ENCODE assay signal across 31 cellular contexts in the genomic region with DNA sequence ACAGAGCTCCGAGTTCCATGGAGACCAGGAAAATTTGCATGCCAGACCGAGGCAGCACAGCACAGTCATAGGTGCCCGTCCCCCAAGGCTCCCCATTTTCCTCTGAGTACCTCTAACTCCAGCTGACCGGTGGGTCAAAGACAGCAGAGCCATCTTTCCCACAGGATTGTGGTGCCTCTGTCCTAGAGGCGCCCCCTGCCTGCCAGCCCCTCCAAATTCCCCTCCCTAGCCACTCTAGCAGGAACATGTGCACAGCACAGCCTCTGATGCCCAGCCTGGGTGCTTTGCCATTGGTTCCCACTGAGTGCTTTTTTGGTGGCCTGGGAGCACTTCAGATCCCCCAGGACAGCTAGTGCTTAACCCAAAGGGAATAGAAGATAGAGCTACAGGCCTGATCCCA.
"Had no signal": no experiment of that assay in that cellular context is flagged by ENCODE, and none has a peak within 500 bp of the region (broad histone marks: within the 10 kb centered on the region; RNA-seq: fewer than 3 reads in every experiment).

No MANE protein-coding gene starts in this region.

- H3K27ac Mint-ChIP-seq: activated B cell treated with CpG ODN at 0.5 μM for 24 hours; activated CD4-positive, alpha-beta memory T cell treated with anti-CD3 and anti-CD28 coated beads for 36 hours; activated naive CD4-positive, alpha-beta T cell treated with anti-CD3 and anti-CD28 coated beads, Interleukin-2, amount 10 ng/mL, durations not matched to agents 7 days and 5 days; activated naive CD8-positive, alpha-beta T cell; activated naive CD8-positive, alpha-beta T cell treated with anti-CD3 and anti-CD28 coated beads, Interleukin-2, amount 50 U/mL, for 24 hours; activated T-helper 1 cell treated with anti-CD3 and anti-CD28 coated beads, Interleukin-12 subunit alpha, Interleukin-12 subunit beta, Interleukin-2, Interleukin-4 antibody, amounts not matched to agents 30 ng/mL and 10 ng/mL and 1 ng/mL, durations not matched to agents 14 hours and 24 hours and 36 hours; T-helper 2 cell treated with Interferon-gamma antibody and Interleukin-4, amounts not matched to agents 5 μg/mL and 100 μg/mL, for 36 hours had no signal

- H3K36me3 Mint-ChIP-seq: activated CD4-positive, alpha-beta memory T cell treated with anti-CD3 and anti-CD28 coated beads for 36 hours; activated naive CD4-positive, alpha-beta T cell treated with anti-CD3 and anti-CD28 coated beads, Interleukin-2, amount 10 ng/mL, durations not matched to agents 7 days and 5 days; activated naive CD8-positive, alpha-beta T cell; brain had no signal

- H3K4me1 Mint-ChIP-seq: activated B cell treated with CpG ODN at 0.5 μM for 24 hours; activated naive CD4-positive, alpha-beta T cell treated with anti-CD3 and anti-CD28 coated beads, Interleukin-2, amount 10 ng/mL, durations not matched to agents 7 days and 5 days; activated naive CD8-positive, alpha-beta T cell treated with anti-CD3 and anti-CD28 coated beads, Interleukin-2, amount 50 U/mL, for 24 hours; brain had no signal

- H3K36me3 ChIP-seq: Peyer's patch had no signal

- H3K27me3 ChIP-seq: Peyer's patch had no signal

- H3K4me1 ChIP-seq: Peyer's patch had no signal

- H3K4me3 Mint-ChIP-seq: activated B cell treated with CpG ODN at 0.5 μM for 24 hours; activated CD4-positive, alpha-beta memory T cell treated with anti-CD3 and anti-CD28 coated beads for 36 hours; activated naive CD4-positive, alpha-beta T cell treated with anti-CD3 and anti-CD28 coated beads, Interleukin-2, amount 10 ng/mL, durations not matched to agents 7 days and 5 days; activated naive CD8-positive, alpha-beta T cell; activated naive CD8-positive, alpha-beta T cell treated with anti-CD3 and anti-CD28 coated beads, Interleukin-2, amount 50 U/mL, for 24 hours; activated T-cell treated with anti-CD3 and anti-CD28 coated beads, Interleukin-2, amount 50 U/mL, for 4 hours; activated T-helper 1 cell treated with anti-CD3 and anti-CD28 coated beads, Interleukin-12 subunit alpha, Interleukin-12 subunit beta, Interleukin-2, Interleukin-4 antibody, amounts not matched to agents 30 ng/mL and 10 ng/mL and 1 ng/mL, durations not matched to agents 14 hours and 24 hours and 36 hours; brain; T-helper 2 cell treated with Interferon-gamma antibody and Interleukin-4, amounts not matched to agents 5 μg/mL and 100 μg/mL, for 36 hours had no signal

- H3K27ac ChIP-seq: Peyer's patch, RWPE1, SK-N-MC had no signal

- H3K27me3 Mint-ChIP-seq: activated B cell treated with CpG ODN at 0.5 μM for 24 hours; activated CD4-positive, alpha-beta memory T cell treated with anti-CD3 and anti-CD28 coated beads for 36 hours; activated naive CD4-positive, alpha-beta T cell treated with anti-CD3 and anti-CD28 coated beads, Interleukin-2, amount 10 ng/mL, durations not matched to agents 7 days and 5 days; activated naive CD8-positive, alpha-beta T cell; activated naive CD8-positive, alpha-beta T cell treated with anti-CD3 and anti-CD28 coated beads, Interleukin-2, amount 50 U/mL, for 24 hours had no signal

- DNase-seq: activated B cell treated with CpG ODN at 0.5 μM for 24 hours; activated CD4-positive, alpha-beta memory T cell treated with anti-CD3 and anti-CD28 coated beads for 36 hours; activated CD4-positive, alpha-beta T cell treated with anti-CD3 and anti-CD28 coated beads for 4 hours; activated CD4-positive, alpha-beta T cell treated with anti-CD3 and anti-CD28 coated beads, Interleukin-2, amount 50 U/mL, for 1 hour; activated CD4-positive, CD25-positive, alpha-beta regulatory T cell treated with anti-CD3 and anti-CD28 coated beads, Interleukin-2, amount 50 U/mL, for 72 hours; activated CD8-positive, alpha-beta memory T cell treated with anti-CD3 and anti-CD28 coated beads, Interleukin-2, amount 50 U/mL, for 4 hours; activated effector memory CD4-positive, alpha-beta T cell treated with Interleukin-2 at 50 U/mL for 16 hours; activated naive CD4-positive, alpha-beta T cell treated with anti-CD3 and anti-CD28 coated beads, Interleukin-2, amount 10 ng/mL, durations not matched to agents 7 days and 5 days; activated naive CD8-positive, alpha-beta T cell treated with anti-CD3 and anti-CD28 coated beads, Interleukin-2, amount 50 U/mL, for 24 hours; activated T-cell treated with anti-CD3 and anti-CD28 coated beads for 4 hours; activated T-cell treated with anti-CD3 and anti-CD28 coated beads, Interleukin-2, amount 50 U/mL, for 4 hours; anterior cingulate cortex; caudate nucleus; NCI-H1048; NCI-H1105 treated with DMSO at 0.1 percent for 48 hours; NCI-H1436; NCI-H1694; NCI-H1930; NCI-H2081 treated with DMSO at 0.1 percent for 48 hours; NCI-H226; NCI-H446 treated with DMSO at 0.1 percent for 48 hours; NCI-H69; NK-92 treated with Interleukin-12 subunit alpha and Interleukin-12 subunit beta, amount 100 ng/mL, for 24 hours; PC-3; Peyer's patch had no signal

- H3K9me3 ChIP-seq: Peyer's patch had no signal

- H3K9me3 Mint-ChIP-seq: activated CD4-positive, alpha-beta memory T cell treated with anti-CD3 and anti-CD28 coated beads for 36 hours; activated naive CD8-positive, alpha-beta T cell treated with anti-CD3 and anti-CD28 coated beads, Interleukin-2, amount 50 U/mL, for 24 hours had no signal

- H3K4me3 ChIP-seq: Peyer's patch, SK-N-MC had no signal
